18 cellular contexts compared by ENCODE assay signal in the genomic region with DNA sequence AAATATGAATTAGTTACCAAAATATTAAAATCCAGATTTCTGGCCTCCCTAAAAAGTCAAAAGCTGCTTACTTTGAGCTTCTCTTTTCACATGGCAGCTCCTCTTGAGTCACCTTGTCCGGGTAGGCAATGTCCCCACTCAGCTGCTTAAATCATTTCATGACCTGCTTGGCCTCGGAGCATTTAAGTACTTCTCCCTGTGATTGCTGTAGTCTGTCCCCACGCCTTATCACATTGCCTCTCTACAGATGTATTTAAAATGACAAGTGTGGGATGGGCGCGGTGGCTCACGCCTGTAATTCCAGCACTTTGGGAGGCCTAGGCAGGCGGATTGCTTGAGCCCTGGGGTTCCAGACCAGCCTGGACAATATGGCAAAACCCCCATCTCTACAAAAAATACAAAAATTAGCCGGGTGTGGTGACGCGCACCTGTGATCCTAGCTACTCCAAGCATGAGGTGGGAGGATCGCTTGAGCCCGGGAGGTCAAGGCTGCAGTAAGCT. TPM values are rescaled to one million over a fixed set of nuclear protein-coding genes. Genes with fewer than 3 reads are reported as not detected.
A peak's percentile ranks its signal among the peaks of the same experiment; 100 is the strongest.
DNase-seq lines count a peak whose midpoint lies in the region; ATAC-seq and TF ChIP-seq lines count a peak whose summit lies in the region.
"Had no signal": no experiment of that assay in that cellular context is flagged by ENCODE, and none has a peak within 500 bp of the region (broad histone marks: within the 10 kb centered on the region; RNA-seq: fewer than 3 reads in every experiment).

No MANE protein-coding gene starts in this region.

- H3K27ac Mint-ChIP-seq in endothelial cell (ENCODE audit: unreplicated experiment): no peak overlapping the region
- H3K27ac Mint-ChIP-seq: naive thymus-derived CD8-positive, alpha-beta T cell had no signal

- H3K4me3 ChIP-seq in BLaER1: no peak overlapping the region
- no peak overlapping the region for H3K4me3 ChIP-seq in HEK293 (ENCODE audit: low read depth, low read length)

- peaks cover 4% of the 10 kb centered on the region for H3K27me3 Mint-ChIP-seq in endothelial cell (ENCODE audit: unreplicated experiment)

- peak overlapping the region; percentile 83; the same call in 1 of the 2 replicates for H3K4me2 ChIP-seq in BLaER1

- no peak overlapping the region for H3K9ac ChIP-seq in BLaER1

- H3K4me3 Mint-ChIP-seq in endothelial cell (ENCODE audit: unreplicated experiment): peak overlapping the region; percentile 25

- H3K27ac ChIP-seq in BLaER1 (no peak overlapping the region), HEK293 (ENCODE audit: extremely low read depth, low read depth, low read length) (no peak overlapping the region)

- peaks cover 36% of the 10 kb centered on the region for H3K4me1 ChIP-seq in BLaER1
- H3K4me1 ChIP-seq in HEK293 (ENCODE audit: control insufficient read depth, insufficient read depth, low read length): peaks cover 14% of the 10 kb centered on the region

- H3K9me3 ChIP-seq in BLaER1 (no peaks in the 10 kb centered on the region), HEK293 (ENCODE audit: control insufficient read depth, insufficient read depth, low read depth, low read length) (no peaks in the 10 kb centered on the region)
- H3K9me3 ChIP-seq: ascending aorta, transverse colon had no signal

- peaks cover 32% of the 10 kb centered on the region for H4K20me1 ChIP-seq in BLaER1

- no peak for DNase-seq in endothelial cell (ENCODE audit: low spot score)
- peak; percentile 16 for DNase-seq in mesenteric fat pad (ENCODE audit: low spot score)
- DNase-seq in activated CD4-positive, alpha-beta T cell treated with anti-CD3 and anti-CD28 coated beads for 1 hour: no peak
- no peak for DNase-seq in activated CD4-positive, alpha-beta T cell treated with anti-CD3 and anti-CD28 coated beads, Interleukin-2, amount 50 U/mL, for 4 hours
- DNase-seq: activated CD4-positive, alpha-beta T cell treated with anti-CD3 and anti-CD28 coated beads, Interleukin-2, amount 50 U/mL, for 48 hours; cortex of kidney; GOT3; NCI-H1105; stimulated activated CD4-positive, alpha-beta T cell treated with anti-CD3 and anti-CD28 coated beads, Interleukin-4, amount 100 ng/mL, for 1 hour; transverse colon had no signal

- CTCF ChIA-PET in HEK293 (lab: Yijun Ruan, JAX): interaction anchor here (0.6 to 3.2 kb wide), 10 partner anchors 8 to 155 kb away, joined by 3 to 40 read pairs (median 4); no protein-coding TSS in a partner anchor

- ATAC-seq in HG03095 (IDR thresholded peaks at IDR 0.05; ENCODE audit: unreplicated experiment) (no peak), GM21447 (IDR thresholded peaks at IDR 0.05; ENCODE audit: unreplicated experiment) (no peak)

- H3K4me1 Mint-ChIP-seq in endothelial cell (ENCODE audit: unreplicated experiment): peaks cover 6% of the 10 kb centered on the region

- H3K36me3 Mint-ChIP-seq in endothelial cell (ENCODE audit: low read depth, unreplicated experiment): no peaks in the 10 kb centered on the region
- H3K36me3 Mint-ChIP-seq: naive thymus-derived CD8-positive, alpha-beta T cell had no signal

- POLR2A ChIA-PET in HEK293 (lab: Yijun Ruan, JAX): interaction anchor here (0.9 to 1.2 kb wide), 2 partner anchors 37 to 317 kb away, joined by 3 to 5 read pairs; partner anchors contain the start of gene HEXIM1

- H3K36me3 ChIP-seq in BLaER1 (no peaks in the 10 kb centered on the region), HEK293 (ENCODE audit: control insufficient read depth in 2 of 2, insufficient read depth in 1 of 2, low read length in 2 of 2) (no peaks in the 10 kb centered on the region; a peak in 1 of 3 replicates)
- H3K36me3 ChIP-seq: ascending aorta, transverse colon had no signal

- H3K9me3 Mint-ChIP-seq in endothelial cell (ENCODE audit: unreplicated experiment): no peaks in the 10 kb centered on the region
- H3K9me3 Mint-ChIP-seq: activated T-helper 1 cell treated with anti-CD3 and anti-CD28 coated beads, Interleukin-12 subunit alpha, Interleukin-12 subunit beta, Interleukin-2, Interleukin-4 antibody, amounts not matched to agents 30 ng/mL and 10 ng/mL and 1 ng/mL, durations not matched to agents 14 hours and 24 hours and 36 hours; naive thymus-derived CD8-positive, alpha-beta T cell had no signal

- H3K27me3 ChIP-seq in BLaER1: peaks cover 52% of the 10 kb centered on the region

- TF ChIP-seq CTCF in HEK293 (tag by site-specific recombination; IDR thresholded peaks at IDR 0.05): no peak
- no peak for TF ChIP-seq CTCF in endothelial cell (IDR thresholded peaks at IDR 0.05; ENCODE audit: unreplicated experiment)

TF ChIP-seq in HEK293, 187 proteins besides CTCF, POLR2A, EP300 and RAD21:
- 0 out of 2 replicates have a peak, but pooled peaks have one; percentile 35 for TF ChIP-seq EGR2 (tag by site-specific recombination; IDR thresholded peaks at IDR 0.05; ENCODE audit: low read depth)
- no peak for TF ChIP-seq ZNF10 (tag by site-specific recombination; IDR thresholded peaks at IDR 0.05)
- 0 out of 2 replicates have a peak, but pooled peaks have one; percentile 5 for TF ChIP-seq GLIS1 (tag by site-specific recombination; IDR thresholded peaks at IDR 0.05)
- peak; percentile 38; the same call in 1 of the 2 replicates for TF ChIP-seq ZNF600 (tag by site-specific recombination; IDR thresholded peaks at IDR 0.05)

RNA-seq across cellular contexts. Expression of gene GJC1, which starts 1.2 kb away (rescaled TPM):
- total RNA-seq in endothelial cell (ENCODE audit: unreplicated experiment) (36.5 TPM), mesenteric fat pad (17.1 TPM)
- total RNA-seq: naive thymus-derived CD8-positive, alpha-beta T cell had no signal

RNA-seq across cellular contexts. Expression of gene HIGD1B, which starts 16.4 kb away (rescaled TPM):
- total RNA-seq in endothelial cell (ENCODE audit: unreplicated experiment) (not detected), mesenteric fat pad (1.3 TPM)
- total RNA-seq: activated T-helper 1 cell treated with anti-CD3 and anti-CD28 coated beads, Interleukin-12 subunit alpha, Interleukin-12 subunit beta, Interleukin-2, Interleukin-4 antibody, amounts not matched to agents 30 ng/mL and 10 ng/mL and 1 ng/mL, durations not matched to agents 14 hours and 24 hours and 36 hours; ascending aorta; left lobe of liver; naive thymus-derived CD8-positive, alpha-beta T cell had no signal
